In genomic region chr3:186949281-186949982, GRCh38 we compare ENCODE assay signal across 14 cellular contexts. TPM values are rescaled to one million over a fixed set of nuclear protein-coding genes. Genes with fewer than 3 reads are reported as not detected.
DNase-seq lines count a peak whose midpoint lies in the region; ATAC-seq and TF ChIP-seq lines count a peak whose summit lies in the region.
"Had no signal": no experiment of that assay in that cellular context is flagged by ENCODE, and none has a peak within 500 bp of the region (broad histone marks: within the 10 kb centered on the region; RNA-seq: fewer than 3 reads in every experiment).

No MANE protein-coding gene starts in this region.

- peak overlapping the region; percentile 61 to 93 (median 84) for H3K27ac ChIP-seq in heart right ventricle
- peak overlapping the region; percentile 72 for H3K27ac ChIP-seq in psoas muscle
- H3K27ac ChIP-seq in MM.1S (ENCODE audit: low read length): no peak overlapping the region
- H3K27ac ChIP-seq: 22Rv1, ovary, WERI-Rb-1 had no signal

- WGBS in heart right ventricle, 2 donors: 39 to 56% methylated on average over 7 of the region's 7 CpGs
- WGBS in psoas muscle, 3 donors: 74 to 84% (median 78%) methylated on average over 7 of the region's 7 CpGs

- CTCF ChIA-PET in activated CD8-positive, alpha-beta T cell treated with anti-CD3 and anti-CD28 coated beads for 36 hours (lab: Charles Lee): interaction anchor here (0.7 to 0.8 kb wide), 2 partner anchors 16 to 34 kb away, joined by 3 to 4 read pairs; no protein-coding TSS in a partner anchor

- no peaks in the 10 kb centered on the region for H3K9me2 ChIP-seq in MM.1S (replicated peaks; ENCODE audit: insufficient read depth, low read length)

- H3K9ac ChIP-seq in MM.1S (ENCODE audit: low read length): no peak overlapping the region

- H3K4me3 ChIP-seq in heart right ventricle: no peak overlapping the region
- H3K4me3 ChIP-seq in psoas muscle: no peak overlapping the region
- no peak overlapping the region for H3K4me3 ChIP-seq in MM.1S (ENCODE audit: low read length)
- H3K4me3 ChIP-seq: ovary, thyroid gland had no signal

- peaks cover 34% of the 10 kb centered on the region for H3K79me2 ChIP-seq in MM.1S (ENCODE audit: low read length)

- peaks cover 11% of the 10 kb centered on the region for H3K9me3 Mint-ChIP-seq in T-helper 1 cell treated with Interleukin-12 subunit alpha and Interleukin-12 subunit beta and Interleukin-4 antibody, amounts not matched to agents 30 μg/mL and 1 μg/mL, for 36 hours
- H3K9me3 Mint-ChIP-seq in activated CD8-positive, alpha-beta T cell treated with anti-CD3 and anti-CD28 coated beads for 36 hours: peaks cover 8% of the 10 kb centered on the region

- H4K20me1 ChIP-seq in MM.1S (ENCODE audit: insufficient read depth, low read length): no peaks in the 10 kb centered on the region

- peaks cover 71% of the 10 kb centered on the region for H3K36me3 Mint-ChIP-seq in T-helper 1 cell treated with Interleukin-12 subunit alpha and Interleukin-12 subunit beta and Interleukin-4 antibody, amounts not matched to agents 30 μg/mL and 1 μg/mL, for 36 hours (ENCODE audit: low read depth)
- peaks cover 46% of the 10 kb centered on the region for H3K36me3 Mint-ChIP-seq in activated CD8-positive, alpha-beta T cell treated with anti-CD3 and anti-CD28 coated beads for 36 hours (ENCODE audit: low read depth)

- intact Hi-C loops in activated CD8-positive, alpha-beta T cell treated with anti-CD3 and anti-CD28 coated beads for 36 hours (cut with micrococcal nuclease): no loop called here
- intact Hi-C loops in heart right ventricle (cut with DNase I) (no loop called here), psoas muscle (cut with DNase I) (no loop called here)

- H3K4me3 Mint-ChIP-seq in T-helper 1 cell treated with Interleukin-12 subunit alpha and Interleukin-12 subunit beta and Interleukin-4 antibody, amounts not matched to agents 30 μg/mL and 1 μg/mL, for 36 hours: no peak overlapping the region
- no peak overlapping the region for H3K4me3 Mint-ChIP-seq in activated CD8-positive, alpha-beta T cell treated with anti-CD3 and anti-CD28 coated beads for 36 hours

- H3K27me3 Mint-ChIP-seq in T-helper 1 cell treated with Interleukin-12 subunit alpha and Interleukin-12 subunit beta and Interleukin-4 antibody, amounts not matched to agents 30 μg/mL and 1 μg/mL, for 36 hours (ENCODE audit: low read depth): no peaks in the 10 kb centered on the region
- no peaks in the 10 kb centered on the region for H3K27me3 Mint-ChIP-seq in activated CD8-positive, alpha-beta T cell treated with anti-CD3 and anti-CD28 coated beads for 36 hours

- no peak overlapping the region for H2AFZ ChIP-seq in MM.1S (ENCODE audit: low read length)

- peaks cover 0 to 6% (median 0%) of the 10 kb centered on the region in 11 donors for H3K9me3 ChIP-seq in heart right ventricle
- H3K9me3 ChIP-seq in psoas muscle: no peaks in the 10 kb centered on the region
- no peaks in the 10 kb centered on the region for H3K9me3 ChIP-seq in MM.1S (replicated peaks; ENCODE audit: insufficient read depth, low read length)
- H3K9me3 ChIP-seq: ovary, thyroid gland had no signal

- TF ChIP-seq CTCF in activated CD8-positive, alpha-beta T cell treated with anti-CD3 and anti-CD28 coated beads for 36 hours (IDR thresholded peaks at IDR 0.05): no peak
- TF ChIP-seq CTCF in heart right ventricle (IDR thresholded peaks at IDR 0.05) (no peak), psoas muscle (IDR thresholded peaks at IDR 0.05) (no peak), MM.1S (IDR thresholded peaks at IDR 0.05; ENCODE audit: low read length) (no peak)

- H3K4me1 Mint-ChIP-seq in T-helper 1 cell treated with Interleukin-12 subunit alpha and Interleukin-12 subunit beta and Interleukin-4 antibody, amounts not matched to agents 30 μg/mL and 1 μg/mL, for 36 hours (ENCODE audit: low read depth): peaks cover 57% of the 10 kb centered on the region
- H3K4me1 Mint-ChIP-seq in activated CD8-positive, alpha-beta T cell treated with anti-CD3 and anti-CD28 coated beads for 36 hours (ENCODE audit: low read depth): peaks cover 52% of the 10 kb centered on the region

- peaks cover 23 to 77% (median 65%) of the 10 kb centered on the region in 9 donors for H3K4me1 ChIP-seq in heart right ventricle
- H3K4me1 ChIP-seq in psoas muscle: peaks cover 27% of the 10 kb centered on the region
- H3K4me1 ChIP-seq in MM.1S (ENCODE audit: low read length): no peaks in the 10 kb centered on the region

- POLR2A ChIA-PET in activated CD8-positive, alpha-beta T cell treated with anti-CD3 and anti-CD28 coated beads for 36 hours (lab: Charles Lee): interaction anchor here (0.6 to 1.9 kb wide), 3 partner anchors 11 to 31 kb away, joined by 3 to 5 read pairs (median 3); no protein-coding TSS in a partner anchor

- H3K36me3 ChIP-seq in heart right ventricle (peaks cover 0 to 13% (median 0%) of the 10 kb centered on the region in 9 donors), psoas muscle (ENCODE audit: insufficient read depth in 1 of 2, low read depth in 1 of 2) (no peaks in the 10 kb centered on the region), MM.1S (replicated peaks; ENCODE audit: insufficient read depth, low read length) (no peaks in the 10 kb centered on the region)
- H3K36me3 ChIP-seq: ovary, thyroid gland, WERI-Rb-1 had no signal

- DNase-seq in T-helper 1 cell (no peak), heart right ventricle (no peak), psoas muscle (no peak), MM.1S (no peak)
- DNase-seq in activated CD8-positive, alpha-beta T cell treated with anti-CD3 and anti-CD28 coated beads for 36 hours: no peak
- DNase-seq: activated gamma-delta T cell, NCI-H2029, ovary, thyroid gland, WERI-Rb-1 had no signal

- ATAC-seq in activated CD8-positive, alpha-beta T cell treated with anti-CD3 and anti-CD28 coated beads for 36 hours: no peak
- ATAC-seq in heart right ventricle (peak in 6 of 8 donors; percentile 34 to 63 (median 50)), psoas muscle (peak in 3 of 4 donors; percentile 52 to 77 (median 58)), HG03378 (IDR thresholded peaks at IDR 0.05; ENCODE audit: unreplicated experiment) (no peak), GM19463 (IDR thresholded peaks at IDR 0.05; ENCODE audit: unreplicated experiment) (no peak)

- no peaks in the 10 kb centered on the region for H3K27me3 ChIP-seq in heart right ventricle
- no peaks in the 10 kb centered on the region for H3K27me3 ChIP-seq in psoas muscle (ENCODE audit: insufficient read depth in 3 of 3, low read length in 2 of 3)
- H3K27me3 ChIP-seq in MM.1S (replicated peaks; ENCODE audit: insufficient read depth, low read length): no peaks in the 10 kb centered on the region
- H3K27me3 ChIP-seq: ovary, thyroid gland had no signal

- peak overlapping the region; percentile 62 for H3K27ac Mint-ChIP-seq in T-helper 1 cell treated with Interleukin-12 subunit alpha and Interleukin-12 subunit beta and Interleukin-4 antibody, amounts not matched to agents 30 μg/mL and 1 μg/mL, for 36 hours
- peak overlapping the region; percentile 67 for H3K27ac Mint-ChIP-seq in activated CD8-positive, alpha-beta T cell treated with anti-CD3 and anti-CD28 coated beads for 36 hours

- H3F3A ChIP-seq in MM.1S (ENCODE audit: insufficient read depth, low read length): no peaks in the 10 kb centered on the region

- H3K4me2 ChIP-seq in MM.1S (ENCODE audit: low read depth, low read length): no peak overlapping the region

RNA-seq across cellular contexts. Expression of gene ST6GAL1, which starts 19.1 kb away (rescaled TPM):
- 10 to 100 TPM; 84.6 to 99.2 TPM for total RNA-seq in activated CD8-positive, alpha-beta T cell treated with anti-CD3 and anti-CD28 coated beads for 36 hours
- 10 to 100 TPM; 55.9 to 94.7 (median 68.7) TPM for total RNA-seq in heart right ventricle
- 10 to 100 TPM; 19.5 to 36.3 TPM for polyA plus RNA-seq in heart right ventricle
- 10 to 100 TPM; 11.5 to 25.0 (median 20.5) TPM for total RNA-seq in psoas muscle
- polyA plus RNA-seq in psoas muscle: 10 to 100 TPM in 1 of 3 donors, 1 to 10 TPM in 2; 4.2 to 15.3 (median 9.2) TPM

Comparison
In these comparisons a context has a peak if more than half of its experiments do, and no peak if none do; other contexts are left out.
1. ATAC-seq: peak in heart right ventricle (6 of 8) and psoas muscle (3 of 4); none in activated CD8-positive, alpha-beta T cell treated with anti-CD3 and anti-CD28 coated beads for 36 hours (single experiment), HG03378 (single experiment) and GM19463 (single experiment).